Comparison of ENCODE assay signal across 3 cellular contexts in genomic region chr1:11771481-11772043, GRCh38.
TF ChIP-seq lines count a peak whose summit lies in the region.

No MANE protein-coding gene starts in this region.

TF ChIP-seq in HepG2, 621 proteins besides CTCF, POLR2A, EP300 and RAD21 (continues in another document):
- TF ChIP-seq DRAP1 (CRISPR knock-in tag; IDR thresholded peaks at IDR 0.05) (no peak), ZNF558 (CRISPR knock-in tag; IDR thresholded peaks at IDR 0.05; ENCODE audit: borderline replicate concordance) (no peak), ZNF672 (CRISPR knock-in tag; IDR thresholded peaks at IDR 0.05) (no peak), POGZ (CRISPR knock-in tag; IDR thresholded peaks at IDR 0.05) (no peak), ZNF629 (CRISPR knock-in tag; conservative IDR thresholded peaks at IDR 0.05) (peak; percentile 82), ZNF709 (CRISPR knock-in tag; IDR thresholded peaks at IDR 0.05) (no peak), ZNF768 (CRISPR knock-in tag; IDR thresholded peaks at IDR 0.05) (peak; percentile 70), FLYWCH1 (CRISPR knock-in tag; IDR thresholded peaks at IDR 0.05) (no peak), SALL2 (CRISPR knock-in tag; IDR thresholded peaks at IDR 0.05) (no peak), ELF4 (CRISPR knock-in tag; IDR thresholded peaks at IDR 0.05; ENCODE audit: borderline replicate concordance) (no peak), ZNF878 (CRISPR knock-in tag; IDR thresholded peaks at IDR 0.05) (no peak)
- TF ChIP-seq, protein P1, sequence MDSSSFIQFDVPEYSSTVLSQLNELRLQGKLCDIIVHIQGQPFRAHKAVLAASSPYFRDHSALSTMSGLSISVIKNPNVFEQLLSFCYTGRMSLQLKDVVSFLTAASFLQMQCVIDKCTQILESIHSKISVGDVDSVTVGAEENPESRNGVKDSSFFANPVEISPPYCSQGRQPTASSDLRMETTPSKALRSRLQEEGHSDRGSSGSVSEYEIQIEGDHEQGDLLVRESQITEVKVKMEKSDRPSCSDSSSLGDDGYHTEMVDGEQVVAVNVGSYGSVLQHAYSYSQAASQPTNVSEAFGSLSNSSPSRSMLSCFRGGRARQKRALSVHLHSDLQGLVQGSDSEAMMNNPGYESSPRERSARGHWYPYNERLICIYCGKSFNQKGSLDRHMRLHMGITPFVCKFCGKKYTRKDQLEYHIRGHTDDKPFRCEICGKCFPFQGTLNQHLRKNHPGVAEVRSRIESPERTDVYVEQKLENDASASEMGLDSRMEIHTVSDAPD (CRISPR knock-in tag; IDR thresholded peaks at IDR 0.05): no peak
- TF ChIP-seq, protein P2, sequence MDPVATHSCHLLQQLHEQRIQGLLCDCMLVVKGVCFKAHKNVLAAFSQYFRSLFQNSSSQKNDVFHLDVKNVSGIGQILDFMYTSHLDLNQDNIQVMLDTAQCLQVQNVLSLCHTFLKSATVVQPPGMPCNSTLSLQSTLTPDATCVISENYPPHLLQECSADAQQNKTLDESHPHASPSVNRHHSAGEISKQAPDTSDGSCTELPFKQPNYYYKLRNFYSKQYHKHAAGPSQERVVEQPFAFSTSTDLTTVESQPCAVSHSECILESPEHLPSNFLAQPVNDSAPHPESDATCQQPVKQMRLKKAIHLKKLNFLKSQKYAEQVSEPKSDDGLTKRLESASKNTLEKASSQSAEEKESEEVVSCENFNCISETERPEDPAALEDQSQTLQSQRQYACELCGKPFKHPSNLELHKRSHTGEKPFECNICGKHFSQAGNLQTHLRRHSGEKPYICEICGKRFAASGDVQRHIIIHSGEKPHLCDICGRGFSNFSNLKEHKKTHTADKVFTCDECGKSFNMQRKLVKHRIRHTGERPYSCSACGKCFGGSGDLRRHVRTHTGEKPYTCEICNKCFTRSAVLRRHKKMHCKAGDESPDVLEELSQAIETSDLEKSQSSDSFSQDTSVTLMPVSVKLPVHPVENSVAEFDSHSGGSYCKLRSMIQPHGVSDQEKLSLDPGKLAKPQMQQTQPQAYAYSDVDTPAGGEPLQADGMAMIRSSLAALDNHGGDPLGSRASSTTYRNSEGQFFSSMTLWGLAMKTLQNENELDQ (CRISPR knock-in tag; IDR thresholded peaks at IDR 0.05; ENCODE audit: borderline replicate concordance): no peak

TF ChIP-seq in GM12891, 5 proteins besides CTCF, POLR2A, EP300 and RAD21:
- no peak for TF ChIP-seq POLR2AphosphoS5 (IDR thresholded peaks at IDR 0.05; ENCODE audit: low read depth, low read length)
- no peak for TF ChIP-seq POU2F2 (IDR thresholded peaks at IDR 0.05; ENCODE audit: low read depth, low read length)
- no peak for TF ChIP-seq PAX5 (IDR thresholded peaks at IDR 0.05; ENCODE audit: insufficient read depth, low read length, severe bottlenecking)
- no peak for TF ChIP-seq SPI1 (IDR thresholded peaks at IDR 0.05; ENCODE audit: low read depth, low read length)
- TF ChIP-seq TAF1 (IDR thresholded peaks at IDR 0.05; ENCODE audit: low read depth, low read length): no peak

TF ChIP-seq in WTC11, 78 proteins besides CTCF, POLR2A, EP300 and RAD21:
- TF ChIP-seq FOXJ3 (CRISPR knock-in tag; IDR thresholded peaks at IDR 0.05; ENCODE audit: borderline replicate concordance) (no peak), CREM (CRISPR knock-in tag; IDR thresholded peaks at IDR 0.05) (no peak), CREB1 (CRISPR knock-in tag; IDR thresholded peaks at IDR 0.05) (no peak), CBFB (CRISPR knock-in tag; IDR thresholded peaks at IDR 0.05; ENCODE audit: low read depth) (no peak), RORB (CRISPR knock-in tag; IDR thresholded peaks at IDR 0.05) (no peak)
- TF ChIP-seq, protein P3, sequence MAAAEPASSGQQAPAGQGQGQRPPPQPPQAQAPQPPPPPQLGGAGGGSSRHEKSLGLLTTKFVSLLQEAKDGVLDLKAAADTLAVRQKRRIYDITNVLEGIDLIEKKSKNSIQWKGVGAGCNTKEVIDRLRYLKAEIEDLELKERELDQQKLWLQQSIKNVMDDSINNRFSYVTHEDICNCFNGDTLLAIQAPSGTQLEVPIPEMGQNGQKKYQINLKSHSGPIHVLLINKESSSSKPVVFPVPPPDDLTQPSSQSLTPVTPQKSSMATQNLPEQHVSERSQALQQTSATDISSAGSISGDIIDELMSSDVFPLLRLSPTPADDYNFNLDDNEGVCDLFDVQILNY (CRISPR knock-in tag; IDR thresholded peaks at IDR 0.05): no peak
